Comparison of ENCODE assay signal across 21 cellular contexts in the genomic region with DNA sequence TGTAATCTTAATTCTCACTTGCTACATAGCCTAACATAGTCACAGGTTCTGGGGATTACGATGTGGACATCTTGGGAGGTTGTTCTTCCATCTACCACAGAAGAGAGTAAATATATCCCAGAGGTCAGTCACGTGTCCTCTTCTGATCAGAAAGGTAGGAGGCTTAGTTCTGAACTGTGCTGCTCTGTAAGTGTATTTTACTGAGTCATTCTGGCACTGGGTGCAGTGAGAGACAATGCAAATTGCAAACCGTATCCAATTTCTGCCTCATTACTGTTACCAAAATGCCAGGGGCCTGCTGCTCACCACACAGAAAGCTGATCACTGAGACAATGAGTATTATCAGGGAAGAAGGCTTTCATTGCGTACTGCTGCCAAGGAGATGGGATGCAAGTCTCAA.
DNase-seq lines count a peak whose midpoint lies in the region; ATAC-seq and TF ChIP-seq lines count a peak whose summit lies in the region.
"Had no signal": no experiment of that assay in that cellular context is flagged by ENCODE, and none has a peak within 500 bp of the region (broad histone marks: within the 10 kb centered on the region; RNA-seq: fewer than 3 reads in every experiment).

No MANE protein-coding gene starts in this region.

- TF ChIP-seq EP300 in sigmoid colon (IDR thresholded peaks at IDR 0.05), result no peak

- H3K27ac ChIP-seq in breast epithelium (no peak overlapping the region), sigmoid colon (peak overlapping the region in 2 of 4 donors; percentile 66 to 73), tibial artery (no peak overlapping the region)
- H3K27ac ChIP-seq: RWPE1, VCaP had no signal

- H3K27me3 ChIP-seq in breast epithelium (no peaks in the 10 kb centered on the region), sigmoid colon (no peaks in the 10 kb centered on the region), tibial artery (no peaks in the 10 kb centered on the region)

- in situ Hi-C loops in GM13977 (cut with MboI; ENCODE audit: low pct_unique_long_range_greater_than_20kb, low sequenced_read_pairs, unreplicated experiment), result no loop called here

- H3K36me3 Mint-ChIP-seq in MCF 10A (ENCODE audit: insufficient read depth, unreplicated experiment), result no peaks in the 10 kb centered on the region
- H3K36me3 Mint-ChIP-seq: activated naive CD8-positive, alpha-beta T cell treated with anti-CD3 and anti-CD28 coated beads for 36 hours; CD14-positive monocyte had no signal

- DNase-seq in MCF 10A (ENCODE audit: unreplicated experiment), result peak; percentile 70
- no peak for DNase-seq in breast epithelium (ENCODE audit: low spot score in 2 of 2)
- peak; percentile 13 for DNase-seq in RPMI7951 (ENCODE audit: low read depth)
- DNase-seq in GM13977 (ENCODE audit: low spot score), result no peak
- no peak for DNase-seq in sigmoid colon
- DNase-seq in tibial artery, result no peak
- DNase-seq: activated CD4-positive, alpha-beta T cell treated with anti-CD3 and anti-CD28 coated beads, Interleukin-2, amount 10 ng/mL, durations not matched to agents 24 days and 14 days; activated naive CD8-positive, alpha-beta T cell treated with anti-CD3 and anti-CD28 coated beads for 36 hours; cortex of kidney; HCEC 1CT; KBM-7; NCI-H187 treated with DMSO at 0.1 percent for 48 hours; NCI-H510A treated with DMSO at 0.1 percent for 48 hours; nephron progenitor cell had no signal

- POLR2A ChIA-PET in MCF 10A (lab: Yijun Ruan, JAX), result no interaction called here

- 86 to 93% methylated on average over 4 of the region's 4 CpGs for WGBS in sigmoid colon, 2 donors

- CTCF ChIA-PET in MCF 10A (lab: Yijun Ruan, JAX), result no interaction called here

- intact Hi-C loops in MCF 10A (cut with micrococcal nuclease), result no loop called here
- intact Hi-C loops in breast epithelium (cut with DNase I; ENCODE audit: low total_unique reads), result no loop called here
- intact Hi-C loops in sigmoid colon (cut with DNase I), result no loop called here
- intact Hi-C loops in tibial artery (cut with DNase I; ENCODE audit: low total_unique reads), result no loop called here

- H3K9me3 Mint-ChIP-seq in MCF 10A (ENCODE audit: unreplicated experiment), result peaks cover 5% of the 10 kb centered on the region

- no peak for TF ChIP-seq POLR2A in breast epithelium (IDR thresholded peaks at IDR 0.05)
- no peak for TF ChIP-seq POLR2A in sigmoid colon (IDR thresholded peaks at IDR 0.05)

- H3K4me1 ChIP-seq in breast epithelium (no peaks in the 10 kb centered on the region), sigmoid colon (peaks cover 0 to 43% (median 30%) of the 10 kb centered on the region in 4 donors), tibial artery (no peaks in the 10 kb centered on the region)

- peaks cover 31% of the 10 kb centered on the region for H3K4me1 Mint-ChIP-seq in MCF 10A (ENCODE audit: insufficient read depth, unreplicated experiment)
- H3K4me1 Mint-ChIP-seq: activated CD4-positive, alpha-beta T cell treated with anti-CD3 and anti-CD28 coated beads, Interleukin-2, amount 10 ng/mL, durations not matched to agents 24 days and 14 days; activated naive CD8-positive, alpha-beta T cell treated with anti-CD3 and anti-CD28 coated beads for 36 hours; CD14-positive monocyte had no signal

- H3K4me3 Mint-ChIP-seq in MCF 10A (ENCODE audit: unreplicated experiment), result no peak overlapping the region
- H3K4me3 Mint-ChIP-seq: activated CD4-positive, alpha-beta T cell treated with anti-CD3 and anti-CD28 coated beads, Interleukin-2, amount 10 ng/mL, durations not matched to agents 24 days and 14 days; activated naive CD8-positive, alpha-beta T cell treated with anti-CD3 and anti-CD28 coated beads for 36 hours; CD14-positive monocyte; nephron progenitor cell had no signal

- BruUV-seq in MCF 10A (replicated peaks; lab: Mats Ljungman, UMichigan), result no TSS peak

- H3K36me3 ChIP-seq in breast epithelium (no peaks in the 10 kb centered on the region), sigmoid colon (no peaks in the 10 kb centered on the region), tibial artery (no peaks in the 10 kb centered on the region)

- H3K4me3 ChIP-seq in breast epithelium (no peak overlapping the region), sigmoid colon (no peak overlapping the region), tibial artery (no peak overlapping the region)

- no peak for TF ChIP-seq CTCF in MCF 10A (IDR thresholded peaks at IDR 0.05; ENCODE audit: unreplicated experiment)
- TF ChIP-seq CTCF in breast epithelium (IDR thresholded peaks at IDR 0.05), result no peak
- no peak for TF ChIP-seq CTCF in GM13977 (IDR thresholded peaks at IDR 0.05; ENCODE audit: extremely low read depth, insufficient read depth, missing control alignments)
- TF ChIP-seq CTCF in sigmoid colon (IDR thresholded peaks at IDR 0.05), result no peak
- TF ChIP-seq CTCF in tibial artery (IDR thresholded peaks at IDR 0.05), result no peak

- no peak overlapping the region for H3K27ac Mint-ChIP-seq in MCF 10A (ENCODE audit: low read depth, unreplicated experiment)
- H3K27ac Mint-ChIP-seq: activated CD4-positive, alpha-beta T cell treated with anti-CD3 and anti-CD28 coated beads, Interleukin-2, amount 10 ng/mL, durations not matched to agents 24 days and 14 days; activated naive CD8-positive, alpha-beta T cell treated with anti-CD3 and anti-CD28 coated beads for 36 hours; activated T-helper 2 cell treated with anti-CD3 and anti-CD28 coated beads, Interferon-gamma antibody, Interleukin-2, Interleukin-4, amounts not matched to agents 10 μg/mL and 5 μg/mL and 100 μg/mL, durations not matched to agents 14 hours and 24 hours and 36 hours; CD14-positive monocyte; nephron progenitor cell had no signal

- ATAC-seq in esophagus mucosa (peak; percentile 84), GM19397 (IDR thresholded peaks at IDR 0.05; ENCODE audit: unreplicated experiment) (no peak)
- ATAC-seq: left lobe of liver had no signal

- peaks cover 0 to 10% of the 10 kb centered on the region in 2 donors for H3K9me3 ChIP-seq in breast epithelium
- H3K9me3 ChIP-seq in sigmoid colon, result no peaks in the 10 kb centered on the region
- peaks cover 0 to 5% (median 4%) of the 10 kb centered on the region in 3 donors for H3K9me3 ChIP-seq in tibial artery

- H3K27me3 Mint-ChIP-seq in MCF 10A (ENCODE audit: insufficient read depth, unreplicated experiment), result peaks cover 21% of the 10 kb centered on the region

Comparison
In these comparisons a context has a peak if more than half of its experiments do, and no peak if none do; other contexts are left out.
1. DNase-seq: peak in MCF 10A (single experiment) and RPMI7951 (single experiment); none in breast epithelium (0 of 2), GM13977 (single experiment), sigmoid colon (single experiment) and tibial artery (0 of 2).